ENCODE assay signal across 8 cellular contexts in genomic region chr6:157764346-157765068, GRCh38. TPM values are rescaled to one million over a fixed set of nuclear protein-coding genes. Genes with fewer than 3 reads are reported as not detected.
DNase-seq lines count a peak whose midpoint lies in the region; ATAC-seq, FAIRE-seq and TF ChIP-seq lines count a peak whose summit lies in the region.

No MANE protein-coding gene starts in this region.

- H3K27me3 ChIP-seq in A673 (replicated peaks; ENCODE audit: insufficient read depth, low read depth, low read length, poor library complexity) (no peaks in the 10 kb centered on the region), heart left ventricle (no peaks in the 10 kb centered on the region), rectal smooth muscle tissue (ENCODE audit: control insufficient read depth, insufficient read depth, low read length) (no peaks in the 10 kb centered on the region)

- H3K36me3 ChIP-seq in A673 (ENCODE audit: insufficient read depth, low read length, poor library complexity, severe bottlenecking) = no peaks in the 10 kb centered on the region
- H3K36me3 ChIP-seq in heart left ventricle = no peaks in the 10 kb centered on the region
- H3K36me3 ChIP-seq in rectal smooth muscle tissue (ENCODE audit: control insufficient read depth, insufficient read depth, low read length) = no peaks in the 10 kb centered on the region
- no peaks in the 10 kb centered on the region for H3K36me3 ChIP-seq in urinary bladder (ENCODE audit: insufficient read depth)

- peaks cover 58% of the 10 kb centered on the region for H3K4me1 Mint-ChIP-seq in activated naive CD8-positive, alpha-beta T cell treated with anti-CD3 and anti-CD28 coated beads, Interleukin-2, amount 10 ng/mL, durations not matched to agents 7 days and 5 days

- BruUV-seq in A673 (replicated peaks; lab: Mats Ljungman, UMichigan) = no TSS peak

- TF ChIP-seq CTCF in A673 (conservative IDR thresholded peaks at IDR 0.05; ENCODE audit: low read depth, low read length) = no peak
- no peak for TF ChIP-seq CTCF in heart left ventricle (IDR thresholded peaks at IDR 0.05)

- H3K36me3 Mint-ChIP-seq in activated naive CD8-positive, alpha-beta T cell treated with anti-CD3 and anti-CD28 coated beads, Interleukin-2, amount 10 ng/mL, durations not matched to agents 7 days and 5 days = no peaks in the 10 kb centered on the region

- H3K27ac Mint-ChIP-seq in activated naive CD8-positive, alpha-beta T cell treated with anti-CD3 and anti-CD28 coated beads, Interleukin-2, amount 10 ng/mL, durations not matched to agents 7 days and 5 days = peak overlapping the region; percentile 83

- WGBS in heart left ventricle, 4 donors = 20 to 26% (median 21%) methylated on average over 12 of the region's 12 CpGs
- 15% methylated on average over 12 of the region's 12 CpGs for WGBS in urinary bladder

- ATAC-seq in HG03439 (IDR thresholded peaks at IDR 0.05; ENCODE audit: unreplicated experiment) (peak; percentile 53), heart left ventricle (peak; percentile 71 to 93 (median 87))
- ATAC-seq in activated naive CD8-positive, alpha-beta T cell treated with anti-CD3 and anti-CD28 coated beads, Interleukin-2, amount 10 ng/mL, durations not matched to agents 7 days and 5 days (ENCODE audit: low read depth) = peak; percentile 57

- CTCF ChIA-PET in A673 (lab: Charles Lee) = no interaction called here

- H3K27me3 Mint-ChIP-seq in activated naive CD8-positive, alpha-beta T cell treated with anti-CD3 and anti-CD28 coated beads, Interleukin-2, amount 10 ng/mL, durations not matched to agents 7 days and 5 days = peaks cover 3% of the 10 kb centered on the region

- no peak overlapping the region for H3K27ac ChIP-seq in A673 (ENCODE audit: low read depth, low read length, poor library complexity, severe bottlenecking)
- peak overlapping the region in 11 of 12 donors; percentile 5 to 90 (median 34) for H3K27ac ChIP-seq in heart left ventricle
- peak overlapping the region; percentile 77 for H3K27ac ChIP-seq in rectal smooth muscle tissue (ENCODE audit: low read depth, low read length)
- peak overlapping the region; percentile 71 for H3K27ac ChIP-seq in urinary bladder (ENCODE audit: low read depth)

- H3K9me3 ChIP-seq in A673 (ENCODE audit: low read depth, low read length, poor library complexity, severe bottlenecking) (no peaks in the 10 kb centered on the region), heart left ventricle (no peaks in the 10 kb centered on the region)

- POLR2A ChIA-PET in A673 (lab: Charles Lee; ENCODE audit: low non-redundant PET) = no interaction called here
- POLR2A ChIA-PET in activated naive CD8-positive, alpha-beta T cell treated with anti-CD3 and anti-CD28 coated beads, Interleukin-2, amount 10 ng/mL, durations not matched to agents 7 days and 5 days (lab: Charles Lee) = interaction anchor here (1.0 kb wide), 1 partner anchor 262 kb away, joined by 3 read pairs; no protein-coding TSS in a partner anchor

- intact Hi-C loops in A673 (cut with micrococcal nuclease; ENCODE audit: unreplicated experiment) (no loop called here), heart left ventricle (cut with DNase I) (loop anchor here in 8 of 10 donors (2.0 to 10.0 kb wide), 5 partner anchors 53 to 300 kb away; partner anchors contain the start of gene SNX9 (in 7 of the 8))

- peak overlapping the region; percentile 69 for H3K4me3 Mint-ChIP-seq in activated naive CD8-positive, alpha-beta T cell treated with anti-CD3 and anti-CD28 coated beads, Interleukin-2, amount 10 ng/mL, durations not matched to agents 7 days and 5 days

- DNase-seq in A673 (ENCODE audit: low spot score) (peak; percentile 78), GM19239 (ENCODE audit: insufficient read length, low spot score) (no peak), SKM-1 treated with dmso at 0.1 percent for 144 hours (lab: John Stamatoyannopoulos, UW; ENCODE audit: unreplicated experiment) (peak; percentile 84), heart left ventricle (peak; percentile 78 to 88 (median 80))
- peak; percentile 74 for DNase-seq in activated naive CD8-positive, alpha-beta T cell treated with anti-CD3 and anti-CD28 coated beads, Interleukin-2, amount 10 ng/mL, durations not matched to agents 7 days and 5 days

- H3K9ac ChIP-seq in rectal smooth muscle tissue (ENCODE audit: low read length) = no peak overlapping the region

- no peak for TF ChIP-seq POLR2A in heart left ventricle (IDR thresholded peaks at IDR 0.05)

- H3K4me1 ChIP-seq in A673 (ENCODE audit: insufficient read depth, low read length, poor library complexity, severe bottlenecking) (peaks cover 10% of the 10 kb centered on the region), heart left ventricle (peaks cover 8 to 92% (median 27%) of the 10 kb centered on the region in 12 donors), rectal smooth muscle tissue (ENCODE audit: control insufficient read depth, insufficient read depth, low read length) (peaks cover 18% of the 10 kb centered on the region), urinary bladder (ENCODE audit: insufficient read depth) (peaks cover 4% of the 10 kb centered on the region)

- FAIRE-seq in GM19239 (lab: Jason Lieb, UNC) = peak; percentile 89

- no peaks in the 10 kb centered on the region for H3K9me3 Mint-ChIP-seq in activated naive CD8-positive, alpha-beta T cell treated with anti-CD3 and anti-CD28 coated beads, Interleukin-2, amount 10 ng/mL, durations not matched to agents 7 days and 5 days

- H3K4me3 ChIP-seq in A673 (ENCODE audit: low read depth, low read length, poor library complexity, severe bottlenecking) (no peak overlapping the region), heart left ventricle (peak overlapping the region in 2 of 12 donors; percentile 12 to 13), rectal smooth muscle tissue (ENCODE audit: low read length) (peak overlapping the region; percentile 51), urinary bladder (ENCODE audit: low read depth, low read length) (no peak overlapping the region)

RNA-seq across cellular contexts. Expression of gene SNX9, which starts 58.5 kb away (rescaled TPM):
- total RNA-seq in A673 (2021) (24.8 and 29.5 TPM in 2 replicates), heart left ventricle (10 to 100 TPM; 27.6 to 44.0 (median 32.7) TPM), urinary bladder (36.0 TPM)
- 10 to 100 TPM; 14.8 to 15.2 TPM for total RNA-seq in activated naive CD8-positive, alpha-beta T cell treated with anti-CD3 and anti-CD28 coated beads, Interleukin-2, amount 10 ng/mL, durations not matched to agents 7 days and 5 days
- polyA plus RNA-seq in heart left ventricle (10 to 100 TPM; 15.4 to 30.2 TPM), urinary bladder (70.0 TPM)
